In genomic region chr16:21625026-21625425, GRCh38 we compare ENCODE assay signal across 1 cellular context.
TF ChIP-seq lines count a peak whose summit lies in the region.

No MANE protein-coding gene starts in this region.

TF ChIP-seq in HepG2, 621 proteins besides CTCF, POLR2A, EP300 and RAD21:
- TF ChIP-seq ZMAT5 (CRISPR knock-in tag; IDR thresholded peaks at IDR 0.05; ENCODE audit: borderline replicate concordance, low read depth) (no peak), ZNF280B (CRISPR knock-in tag; IDR thresholded peaks at IDR 0.05; ENCODE audit: borderline replicate concordance) (no peak), GMEB1 (CRISPR knock-in tag; IDR thresholded peaks at IDR 0.05; ENCODE audit: borderline replicate concordance) (0 out of 2 replicates have a peak, but pooled peaks have one; percentile 24), XBP1 (CRISPR knock-in tag; IDR thresholded peaks at IDR 0.05) (no peak), FOXJ3 (CRISPR knock-in tag; IDR thresholded peaks at IDR 0.05; ENCODE audit: borderline replicate concordance) (no peak), TFE3 (CRISPR knock-in tag; IDR thresholded peaks at IDR 0.05) (no peak), IRF2 (CRISPR knock-in tag; IDR thresholded peaks at IDR 0.05) (no peak), ZNF331 (CRISPR knock-in tag; IDR thresholded peaks at IDR 0.05) (no peak), ZSCAN29 (CRISPR knock-in tag; conservative IDR thresholded peaks at IDR 0.05) (no peak)
